ENCODE assay signal across 25 cellular contexts in the genomic region with DNA sequence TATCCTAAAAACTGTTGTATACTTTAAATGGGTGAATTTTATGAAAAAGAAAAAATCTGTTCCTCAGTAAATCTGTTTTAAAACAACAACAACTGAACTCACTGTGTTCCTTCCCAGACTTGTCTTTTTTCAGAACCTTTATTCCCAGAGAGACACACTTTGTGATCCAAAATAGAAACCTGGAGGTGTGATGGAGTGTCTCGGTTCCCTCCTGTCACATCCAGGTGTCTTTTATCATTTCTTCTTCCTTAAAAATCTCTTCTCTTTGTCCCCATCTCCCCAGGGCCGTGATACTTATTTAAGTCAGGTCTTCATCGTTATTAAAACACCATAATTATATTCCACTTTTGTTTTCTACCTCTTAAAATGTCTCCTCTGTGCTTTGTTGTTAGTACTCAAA.
DNase-seq lines count a peak whose midpoint lies in the region; ATAC-seq and TF ChIP-seq lines count a peak whose summit lies in the region.
"Had no signal": no experiment of that assay in that cellular context is flagged by ENCODE, and none has a peak within 500 bp of the region (broad histone marks: within the 10 kb centered on the region; RNA-seq: fewer than 3 reads in every experiment).

No MANE protein-coding gene starts in this region.

- no peaks in the 10 kb centered on the region for H4K20me1 ChIP-seq in IMR-90 (ENCODE audit: insufficient read depth, low read length)

- H2AK9ac ChIP-seq in IMR-90 (replicated peaks; ENCODE audit: low read depth, low read length, poor library complexity) = no peak overlapping the region

- no peak overlapping the region for H3K27ac ChIP-seq in IMR-90 (ENCODE audit: insufficient read depth, low read length)
- peak overlapping the region; percentile 8; the same call in 1 of the 2 replicates for H3K27ac ChIP-seq in SK-N-MC
- peak overlapping the region; percentile 40 for H3K27ac ChIP-seq in caudate nucleus (ENCODE audit: low read depth, low read length)
- no peak overlapping the region for H3K27ac ChIP-seq in testis
- H3K27ac ChIP-seq: BLaER1 had no signal

- H3K9ac ChIP-seq in IMR-90 (ENCODE audit: low read depth, low read length) (no peak overlapping the region), SK-N-MC (ENCODE audit: insufficient read length) (no peak overlapping the region)
- H3K9ac ChIP-seq: BLaER1 had no signal

- H4K91ac ChIP-seq in IMR-90 (ENCODE audit: insufficient read depth, low read depth, low read length) = no peak overlapping the region

- H3K4ac ChIP-seq in IMR-90 (ENCODE audit: low read depth, low read length) = no peak overlapping the region

- H3K9me1 ChIP-seq in IMR-90 (ENCODE audit: insufficient read depth, low read length) = no peaks in the 10 kb centered on the region

- H4K8ac ChIP-seq in IMR-90 (ENCODE audit: low read depth in 2 of 2, low read length in 2 of 2) = no peak overlapping the region

- H3K36me3 ChIP-seq in IMR-90 (ENCODE audit: control insufficient read depth, insufficient read depth, low read length) (no peaks in the 10 kb centered on the region), SK-N-MC (ENCODE audit: insufficient read depth, low read length) (peaks cover 5% of the 10 kb centered on the region; the same call in 1 of the 2 replicates), testis (ENCODE audit: low read depth, missing control alignments) (no peaks in the 10 kb centered on the region)
- H3K36me3 ChIP-seq: BE2C had no signal

- in situ Hi-C loops in IMR-90 (cut with MboI; ENCODE audit: low sequenced_read_pairs) = loop anchor here (10.0 kb wide), 1 partner anchor 206 kb away; no protein-coding TSS in a partner anchor

- H2BK15ac ChIP-seq in IMR-90 (ENCODE audit: low read depth, low read length) = no peak overlapping the region; the same call in 2 of the 3 replicates

- DNase-seq in IMR-90 (no peak), SK-N-MC (ENCODE audit: low read depth, low spot score) (no peak), caudate nucleus (lab: John Stamatoyannopoulos, UW) (peak in 2 of 61 donors; percentile 25 to 58), putamen (ENCODE audit: low spot score) (peak; percentile 44), testis (no peak), ureter (ENCODE audit: low spot score) (no peak), erythroblast (lab: John Stamatoyannopoulos, UW) (no peak)
- no peak for DNase-seq in activated T-cell treated with anti-CD3 and anti-CD28 coated beads, Interleukin-2, amount 50 U/mL, for 1 hour
- DNase-seq: 8988T; ACHN; BE2C; C1 segment of cervical spinal cord; CD4-positive, alpha-beta memory T cell; CD4-positive, CD25-positive, alpha-beta regulatory T cell; CD8-positive, alpha-beta memory T cell; COR-L47; DMS 273 treated with DMSO at 0.1 percent for 48 hours; DMS153; DMS53; DMS79; DND-41; EL; GDM1 had no signal

- no peak overlapping the region for H3K23ac ChIP-seq in IMR-90 (ENCODE audit: low read depth, low read length)

- intact Hi-C loops in IMR-90 (cut with micrococcal nuclease) (no loop called here), testis (cut with DNase I; ENCODE audit: low total_unique reads) (no loop called here)

- no peak for ATAC-seq in IMR-90 (ENCODE audit: low read depth)
- ATAC-seq: GM12878 had no signal

- H2AFZ ChIP-seq in IMR-90 (replicated peaks; ENCODE audit: low read length, poor library complexity) = no peak overlapping the region

- H3K79me1 ChIP-seq in IMR-90 (ENCODE audit: low read depth in 1 of 2, low read length in 2 of 2) = peaks cover 4 to 15% of the 10 kb centered on the region in 2 experiments; a peak in 3 of 4 replicates

- no CpG with 5 or more reads among the region's 3 CpGs for WGBS in IMR-90 (ENCODE audit: extremely low coverage in 2 of 2, insufficient read length in 1 of 2), 2 experiments
- WGBS in testis, 2 donors = 68 to 70% methylated on average over 3 of the region's 3 CpGs

- dilution Hi-C loops in IMR-90 (cut with HindIII; ENCODE audit: low sequenced_read_pairs, unreplicated experiment) = no loop called here

- CTCF ChIA-PET in IMR-90 (lab: Yijun Ruan, JAX) = no interaction called here

- POLR2A ChIA-PET in IMR-90 (lab: Charles Lee; ENCODE audit: unreplicated experiment) = no interaction called here

- H3K4me3 ChIP-seq in IMR-90 (ENCODE audit: insufficient read depth, low read depth, low read length) (no peak overlapping the region), SK-N-MC (no peak overlapping the region), testis (no peak overlapping the region)
- H3K4me3 ChIP-seq: BLaER1, GM12878 had no signal

- H2AK5ac ChIP-seq in IMR-90 (ENCODE audit: low read depth, low read length) = no peak overlapping the region

- H2BK20ac ChIP-seq in IMR-90 (ENCODE audit: low read depth, low read length) = no peak overlapping the region

- H3K4me1 ChIP-seq in IMR-90 (ENCODE audit: control insufficient read depth, insufficient read depth, low read length) (peaks cover 2% of the 10 kb centered on the region; the same call in 1 of the 2 replicates), testis (no peaks in the 10 kb centered on the region)
- H3K4me1 ChIP-seq: BE2C, BLaER1 had no signal

- no peak overlapping the region for H3K4me2 ChIP-seq in IMR-90 (ENCODE audit: low read depth, low read length)
- H3K4me2 ChIP-seq: BLaER1 had no signal

- TF ChIP-seq POLR2A in IMR-90 (IDR thresholded peaks at IDR 0.05; ENCODE audit: low read depth, low read length) (no peak), testis (IDR thresholded peaks at IDR 0.05) (no peak), erythroblast (IDR thresholded peaks at IDR 0.05; ENCODE audit: low read length) (no peak)

- H3K27me3 ChIP-seq in IMR-90 (ENCODE audit: control insufficient read depth, insufficient read depth, low read length) (no peaks in the 10 kb centered on the region), testis (no peaks in the 10 kb centered on the region)
- H3K27me3 ChIP-seq: BE2C, BLaER1 had no signal

- no peak for TF ChIP-seq RAD21 in IMR-90 (IDR thresholded peaks at IDR 0.05; ENCODE audit: low read length)

- H4K5ac ChIP-seq in IMR-90 (ENCODE audit: low read depth, low read length) = no peak overlapping the region

- H3K9me3 ChIP-seq in IMR-90 (ENCODE audit: control insufficient read depth, insufficient read depth, low read length) (no peaks in the 10 kb centered on the region), SK-N-MC (ENCODE audit: low read depth, low read length) (no peaks in the 10 kb centered on the region; the same call in 1 of the 2 replicates), testis (no peaks in the 10 kb centered on the region)
- H3K9me3 ChIP-seq: BE2C had no signal

- no peak overlapping the region for H2BK5ac ChIP-seq in IMR-90 (ENCODE audit: low read depth, low read length, poor library complexity, severe bottlenecking)

- no TSS peak for BruUV-seq in IMR-90 (replicated peaks; lab: Mats Ljungman, UMichigan)

- no peak overlapping the region for H3K56ac ChIP-seq in IMR-90 (ENCODE audit: extremely low read depth, insufficient read depth, low read length)

- peak overlapping the region; percentile 3; the same call in 1 of the 2 replicates for H3K18ac ChIP-seq in IMR-90 (ENCODE audit: low read depth, low read length)

- H3K14ac ChIP-seq in IMR-90 (replicated peaks; ENCODE audit: low read depth, low read length) = no peak overlapping the region

- TF ChIP-seq CTCF in IMR-90 (conservative IDR thresholded peaks at IDR 0.05; ENCODE audit: low read depth, low read length) = no peak
- no peak for TF ChIP-seq CTCF in testis (IDR thresholded peaks at IDR 0.05)

- H2BK120ac ChIP-seq in IMR-90 (ENCODE audit: low read depth, low read length) = no peak overlapping the region

TF ChIP-seq in IMR-90, 13 proteins besides CTCF, POLR2A, EP300 and RAD21:
- no peak for TF ChIP-seq BHLHE40 (IDR thresholded peaks at IDR 0.05; ENCODE audit: low read depth, low read length)
- TF ChIP-seq CEBPB (IDR thresholded peaks at IDR 0.05; ENCODE audit: low read depth, low read length) = no peak
- TF ChIP-seq RFX5 (IDR thresholded peaks at IDR 0.05; ENCODE audit: low read depth, low read length) = no peak
- TF ChIP-seq MXI1 (IDR thresholded peaks at IDR 0.05; ENCODE audit: borderline replicate concordance, low read depth, low read length) = no peak
- no peak for TF ChIP-seq RCOR1 (IDR thresholded peaks at IDR 0.05; ENCODE audit: insufficient replicate concordance, low read length)

Comparison
In these comparisons a context has a peak if more than half of its experiments do, and no peak if none do; other contexts are left out.
1. H3K27ac ChIP-seq: peak in SK-N-MC (single experiment) and caudate nucleus (single experiment); none in IMR-90 (single experiment) and testis (0 of 2).